Comparison of ENCODE assay signal across 1 cellular context in the genomic region with DNA sequence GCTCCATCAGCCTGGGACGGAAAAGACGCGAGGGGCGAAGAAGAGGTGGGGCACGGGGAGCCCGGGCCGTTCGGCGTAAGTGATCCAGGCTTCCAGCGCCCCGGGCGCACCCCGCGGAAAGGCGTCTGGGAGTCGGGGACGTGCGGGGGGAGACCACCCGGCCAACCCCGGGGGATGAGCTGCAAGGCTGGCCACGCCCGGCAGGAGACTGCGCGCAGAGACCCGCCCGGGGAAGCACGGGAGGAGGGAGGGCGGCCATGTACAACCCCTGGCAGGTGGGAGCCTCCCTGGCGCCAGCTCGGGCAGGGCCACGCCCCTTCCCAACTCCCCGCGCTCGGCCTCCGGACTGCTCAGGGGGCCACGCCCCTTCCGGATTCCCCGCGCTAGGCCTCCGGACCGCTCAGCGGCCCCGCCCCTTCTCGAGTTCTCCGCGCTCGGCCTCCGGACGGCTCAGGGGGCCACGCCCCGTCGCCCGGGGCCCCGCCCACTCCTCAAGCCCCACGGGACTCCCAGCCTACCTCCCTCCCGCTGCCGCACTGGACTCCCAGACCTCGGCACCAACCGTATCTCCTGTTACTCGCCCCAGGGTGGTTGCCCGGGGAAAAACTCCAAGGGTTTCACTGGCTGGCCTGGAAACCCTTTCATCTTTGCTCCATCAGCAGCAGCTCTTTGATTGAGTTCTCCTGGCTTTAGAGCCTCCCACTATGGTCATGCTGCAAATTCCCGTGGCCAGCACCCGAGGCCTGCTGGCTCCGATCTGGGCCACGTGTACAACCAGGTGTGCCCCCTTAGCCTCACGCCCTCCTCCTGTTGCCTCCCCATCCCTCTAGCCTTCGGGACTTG.
TF ChIP-seq lines count a peak whose summit lies in the region.

No MANE protein-coding gene starts in this region.

TF ChIP-seq in WTC11, 78 proteins besides CTCF, POLR2A, EP300 and RAD21 (continued from another document):
- TF ChIP-seq, protein P1, sequence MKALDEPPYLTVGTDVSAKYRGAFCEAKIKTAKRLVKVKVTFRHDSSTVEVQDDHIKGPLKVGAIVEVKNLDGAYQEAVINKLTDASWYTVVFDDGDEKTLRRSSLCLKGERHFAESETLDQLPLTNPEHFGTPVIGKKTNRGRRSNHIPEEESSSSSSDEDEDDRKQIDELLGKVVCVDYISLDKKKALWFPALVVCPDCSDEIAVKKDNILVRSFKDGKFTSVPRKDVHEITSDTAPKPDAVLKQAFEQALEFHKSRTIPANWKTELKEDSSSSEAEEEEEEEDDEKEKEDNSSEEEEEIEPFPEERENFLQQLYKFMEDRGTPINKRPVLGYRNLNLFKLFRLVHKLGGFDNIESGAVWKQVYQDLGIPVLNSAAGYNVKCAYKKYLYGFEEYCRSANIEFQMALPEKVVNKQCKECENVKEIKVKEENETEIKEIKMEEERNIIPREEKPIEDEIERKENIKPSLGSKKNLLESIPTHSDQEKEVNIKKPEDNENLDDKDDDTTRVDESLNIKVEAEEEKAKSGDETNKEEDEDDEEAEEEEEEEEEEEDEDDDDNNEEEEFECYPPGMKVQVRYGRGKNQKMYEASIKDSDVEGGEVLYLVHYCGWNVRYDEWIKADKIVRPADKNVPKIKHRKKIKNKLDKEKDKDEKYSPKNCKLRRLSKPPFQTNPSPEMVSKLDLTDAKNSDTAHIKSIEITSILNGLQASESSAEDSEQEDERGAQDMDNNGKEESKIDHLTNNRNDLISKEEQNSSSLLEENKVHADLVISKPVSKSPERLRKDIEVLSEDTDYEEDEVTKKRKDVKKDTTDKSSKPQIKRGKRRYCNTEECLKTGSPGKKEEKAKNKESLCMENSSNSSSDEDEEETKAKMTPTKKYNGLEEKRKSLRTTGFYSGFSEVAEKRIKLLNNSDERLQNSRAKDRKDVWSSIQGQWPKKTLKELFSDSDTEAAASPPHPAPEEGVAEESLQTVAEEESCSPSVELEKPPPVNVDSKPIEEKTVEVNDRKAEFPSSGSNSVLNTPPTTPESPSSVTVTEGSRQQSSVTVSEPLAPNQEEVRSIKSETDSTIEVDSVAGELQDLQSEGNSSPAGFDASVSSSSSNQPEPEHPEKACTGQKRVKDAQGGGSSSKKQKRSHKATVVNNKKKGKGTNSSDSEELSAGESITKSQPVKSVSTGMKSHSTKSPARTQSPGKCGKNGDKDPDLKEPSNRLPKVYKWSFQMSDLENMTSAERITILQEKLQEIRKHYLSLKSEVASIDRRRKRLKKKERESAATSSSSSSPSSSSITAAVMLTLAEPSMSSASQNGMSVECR (CRISPR knock-in tag; IDR thresholded peaks at IDR 0.05; ENCODE audit: borderline replicate concordance), result peak; percentile 22; the same call in 1 of the 2 replicates
- TF ChIP-seq TEAD1 (CRISPR knock-in tag; IDR thresholded peaks at IDR 0.05), result peak; percentile 36; the same call in 1 of the 2 replicates
- 0 out of 2 replicates have a peak, but pooled peaks have one; percentile 50 for TF ChIP-seq MYBL2 (CRISPR knock-in tag; IDR thresholded peaks at IDR 0.05)
- peak; percentile 70 for TF ChIP-seq FOXK1 (CRISPR knock-in tag; IDR thresholded peaks at IDR 0.05)
- TF ChIP-seq, protein P2, sequence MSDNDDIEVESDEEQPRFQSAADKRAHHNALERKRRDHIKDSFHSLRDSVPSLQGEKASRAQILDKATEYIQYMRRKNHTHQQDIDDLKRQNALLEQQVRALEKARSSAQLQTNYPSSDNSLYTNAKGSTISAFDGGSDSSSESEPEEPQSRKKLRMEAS (CRISPR knock-in tag; IDR thresholded peaks at IDR 0.05), result peak; percentile 63
- TF ChIP-seq, protein P3, sequence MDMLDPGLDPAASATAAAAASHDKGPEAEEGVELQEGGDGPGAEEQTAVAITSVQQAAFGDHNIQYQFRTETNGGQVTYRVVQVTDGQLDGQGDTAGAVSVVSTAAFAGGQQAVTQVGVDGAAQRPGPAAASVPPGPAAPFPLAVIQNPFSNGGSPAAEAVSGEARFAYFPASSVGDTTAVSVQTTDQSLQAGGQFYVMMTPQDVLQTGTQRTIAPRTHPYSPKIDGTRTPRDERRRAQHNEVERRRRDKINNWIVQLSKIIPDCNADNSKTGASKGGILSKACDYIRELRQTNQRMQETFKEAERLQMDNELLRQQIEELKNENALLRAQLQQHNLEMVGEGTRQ (CRISPR knock-in tag; IDR thresholded peaks at IDR 0.05), result peak; percentile 48; the same call in 1 of the 2 replicates
- TF ChIP-seq, protein P4, sequence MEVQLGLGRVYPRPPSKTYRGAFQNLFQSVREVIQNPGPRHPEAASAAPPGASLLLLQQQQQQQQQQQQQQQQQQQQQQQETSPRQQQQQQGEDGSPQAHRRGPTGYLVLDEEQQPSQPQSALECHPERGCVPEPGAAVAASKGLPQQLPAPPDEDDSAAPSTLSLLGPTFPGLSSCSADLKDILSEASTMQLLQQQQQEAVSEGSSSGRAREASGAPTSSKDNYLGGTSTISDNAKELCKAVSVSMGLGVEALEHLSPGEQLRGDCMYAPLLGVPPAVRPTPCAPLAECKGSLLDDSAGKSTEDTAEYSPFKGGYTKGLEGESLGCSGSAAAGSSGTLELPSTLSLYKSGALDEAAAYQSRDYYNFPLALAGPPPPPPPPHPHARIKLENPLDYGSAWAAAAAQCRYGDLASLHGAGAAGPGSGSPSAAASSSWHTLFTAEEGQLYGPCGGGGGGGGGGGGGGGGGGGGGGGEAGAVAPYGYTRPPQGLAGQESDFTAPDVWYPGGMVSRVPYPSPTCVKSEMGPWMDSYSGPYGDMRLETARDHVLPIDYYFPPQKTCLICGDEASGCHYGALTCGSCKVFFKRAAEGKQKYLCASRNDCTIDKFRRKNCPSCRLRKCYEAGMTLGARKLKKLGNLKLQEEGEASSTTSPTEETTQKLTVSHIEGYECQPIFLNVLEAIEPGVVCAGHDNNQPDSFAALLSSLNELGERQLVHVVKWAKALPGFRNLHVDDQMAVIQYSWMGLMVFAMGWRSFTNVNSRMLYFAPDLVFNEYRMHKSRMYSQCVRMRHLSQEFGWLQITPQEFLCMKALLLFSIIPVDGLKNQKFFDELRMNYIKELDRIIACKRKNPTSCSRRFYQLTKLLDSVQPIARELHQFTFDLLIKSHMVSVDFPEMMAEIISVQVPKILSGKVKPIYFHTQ (CRISPR knock-in tag; IDR thresholded peaks at IDR 0.05), result no peak
- TF ChIP-seq, protein P5, sequence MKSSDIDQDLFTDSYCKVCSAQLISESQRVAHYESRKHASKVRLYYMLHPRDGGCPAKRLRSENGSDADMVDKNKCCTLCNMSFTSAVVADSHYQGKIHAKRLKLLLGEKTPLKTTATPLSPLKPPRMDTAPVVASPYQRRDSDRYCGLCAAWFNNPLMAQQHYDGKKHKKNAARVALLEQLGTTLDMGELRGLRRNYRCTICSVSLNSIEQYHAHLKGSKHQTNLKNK (CRISPR knock-in tag; IDR thresholded peaks at IDR 0.05), result no peak
- TF ChIP-seq, protein P6, sequence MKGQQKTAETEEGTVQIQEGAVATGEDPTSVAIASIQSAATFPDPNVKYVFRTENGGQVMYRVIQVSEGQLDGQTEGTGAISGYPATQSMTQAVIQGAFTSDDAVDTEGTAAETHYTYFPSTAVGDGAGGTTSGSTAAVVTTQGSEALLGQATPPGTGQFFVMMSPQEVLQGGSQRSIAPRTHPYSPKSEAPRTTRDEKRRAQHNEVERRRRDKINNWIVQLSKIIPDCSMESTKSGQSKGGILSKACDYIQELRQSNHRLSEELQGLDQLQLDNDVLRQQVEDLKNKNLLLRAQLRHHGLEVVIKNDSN (CRISPR knock-in tag; IDR thresholded peaks at IDR 0.05), result 0 out of 2 replicates have a peak, but pooled peaks have one; percentile 11
- peak; percentile 98 for TF ChIP-seq SP1 (CRISPR knock-in tag; conservative IDR thresholded peaks at IDR 0.05)
- TF ChIP-seq SMAD3 (CRISPR knock-in tag; IDR thresholded peaks at IDR 0.05; ENCODE audit: borderline replicate concordance), result no peak
- TF ChIP-seq, protein P7, sequence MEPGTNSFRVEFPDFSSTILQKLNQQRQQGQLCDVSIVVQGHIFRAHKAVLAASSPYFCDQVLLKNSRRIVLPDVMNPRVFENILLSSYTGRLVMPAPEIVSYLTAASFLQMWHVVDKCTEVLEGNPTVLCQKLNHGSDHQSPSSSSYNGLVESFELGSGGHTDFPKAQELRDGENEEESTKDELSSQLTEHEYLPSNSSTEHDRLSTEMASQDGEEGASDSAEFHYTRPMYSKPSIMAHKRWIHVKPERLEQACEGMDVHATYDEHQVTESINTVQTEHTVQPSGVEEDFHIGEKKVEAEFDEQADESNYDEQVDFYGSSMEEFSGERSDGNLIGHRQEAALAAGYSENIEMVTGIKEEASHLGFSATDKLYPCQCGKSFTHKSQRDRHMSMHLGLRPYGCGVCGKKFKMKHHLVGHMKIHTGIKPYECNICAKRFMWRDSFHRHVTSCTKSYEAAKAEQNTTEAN (CRISPR knock-in tag; IDR thresholded peaks at IDR 0.05), result no peak
- TF ChIP-seq NFE2L1 (CRISPR knock-in tag; IDR thresholded peaks at IDR 0.05), result peak; percentile 59; the same call in 1 of the 2 replicates
- TF ChIP-seq, protein P8, sequence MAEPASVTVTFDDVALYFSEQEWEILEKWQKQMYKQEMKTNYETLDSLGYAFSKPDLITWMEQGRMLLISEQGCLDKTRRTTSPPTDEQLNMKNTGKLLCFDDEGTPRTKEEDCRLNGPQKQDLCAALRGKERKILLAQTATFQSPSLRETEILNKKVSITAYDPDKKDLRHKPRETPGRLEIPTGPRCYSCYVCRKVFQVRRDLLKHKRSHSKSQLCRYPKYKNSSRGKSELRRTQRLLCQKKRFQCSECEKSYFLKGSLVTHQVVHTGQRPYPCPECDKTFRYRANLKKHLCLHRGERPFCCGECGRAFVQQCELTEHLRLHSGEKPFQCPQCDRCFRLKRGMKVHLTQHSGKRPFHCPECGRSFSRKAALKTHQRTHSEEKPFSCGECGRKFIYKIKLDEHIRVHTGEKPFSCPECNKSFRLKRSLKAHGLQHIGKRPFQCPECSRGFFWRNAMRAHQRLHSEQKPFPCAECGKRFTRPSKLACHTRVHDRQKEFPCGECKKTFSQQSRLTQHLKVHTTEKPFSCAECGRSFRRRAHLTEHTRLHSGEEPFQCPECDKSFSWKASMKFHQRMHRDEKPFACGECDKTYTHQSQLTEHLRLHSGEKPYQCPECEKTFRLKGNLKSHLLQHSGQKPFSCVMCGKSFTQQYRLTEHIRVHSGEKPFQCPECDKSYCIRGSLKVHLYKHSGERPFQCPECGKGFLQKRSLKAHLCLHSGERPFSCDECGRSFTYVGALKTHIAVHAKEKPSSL (CRISPR knock-in tag; conservative IDR thresholded peaks at IDR 0.05), result no peak
- TF ChIP-seq, protein P9, sequence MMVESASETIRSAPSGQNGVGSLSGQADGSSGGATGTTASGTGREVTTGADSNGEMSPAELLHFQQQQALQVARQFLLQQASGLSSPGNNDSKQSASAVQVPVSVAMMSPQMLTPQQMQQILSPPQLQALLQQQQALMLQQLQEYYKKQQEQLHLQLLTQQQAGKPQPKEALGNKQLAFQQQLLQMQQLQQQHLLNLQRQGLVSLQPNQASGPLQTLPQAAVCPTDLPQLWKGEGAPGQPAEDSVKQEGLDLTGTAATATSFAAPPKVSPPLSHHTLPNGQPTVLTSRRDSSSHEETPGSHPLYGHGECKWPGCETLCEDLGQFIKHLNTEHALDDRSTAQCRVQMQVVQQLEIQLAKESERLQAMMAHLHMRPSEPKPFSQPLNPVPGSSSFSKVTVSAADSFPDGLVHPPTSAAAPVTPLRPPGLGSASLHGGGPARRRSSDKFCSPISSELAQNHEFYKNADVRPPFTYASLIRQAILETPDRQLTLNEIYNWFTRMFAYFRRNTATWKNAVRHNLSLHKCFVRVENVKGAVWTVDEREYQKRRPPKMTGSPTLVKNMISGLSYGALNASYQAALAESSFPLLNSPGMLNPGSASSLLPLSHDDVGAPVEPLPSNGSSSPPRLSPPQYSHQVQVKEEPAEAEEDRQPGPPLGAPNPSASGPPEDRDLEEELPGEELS (CRISPR knock-in tag; IDR thresholded peaks at IDR 0.05), result peak; percentile 83; the same call in 1 of the 2 replicates
